Comparison of ENCODE assay signal across 8 cellular contexts in the genomic region with DNA sequence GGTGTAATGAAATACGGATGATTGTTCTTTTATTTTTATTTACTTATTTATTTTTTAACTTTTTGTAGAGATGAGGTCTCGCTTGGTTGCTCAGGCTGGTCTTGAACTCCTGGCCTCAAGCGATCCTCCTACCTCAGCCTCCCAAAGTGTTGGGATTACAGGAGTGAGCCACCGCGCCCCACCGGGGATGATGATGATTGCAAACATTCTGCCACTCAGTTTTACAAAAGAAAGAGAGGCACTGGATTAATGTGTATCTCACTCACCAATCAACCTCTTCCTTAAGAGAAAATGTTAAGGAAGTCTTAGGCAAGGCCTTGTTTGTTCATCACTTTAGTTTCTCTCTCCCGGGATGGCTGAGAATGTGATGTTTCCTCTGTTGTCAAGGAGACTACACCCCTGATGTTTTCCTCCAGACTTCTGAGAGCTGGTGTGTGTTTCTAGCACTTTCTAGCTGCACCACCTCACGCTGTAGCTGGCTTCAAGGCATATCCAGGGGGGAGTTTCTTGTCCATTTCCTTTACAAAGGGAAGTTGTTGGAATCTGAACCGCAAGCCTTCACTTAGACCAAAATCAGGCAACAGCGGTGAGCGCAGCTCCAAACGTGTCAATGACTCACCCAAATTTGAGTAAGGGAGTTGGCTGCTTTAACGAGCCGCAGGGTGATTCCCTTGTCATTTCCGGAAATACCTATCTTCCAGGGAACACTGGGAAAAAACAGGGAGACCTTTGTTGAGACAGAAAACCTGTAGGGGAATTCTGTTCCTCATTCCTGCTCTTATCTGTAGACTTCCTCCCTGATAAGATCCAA. TPM values are rescaled to one million over a fixed set of nuclear protein-coding genes. Genes with fewer than 3 reads are reported as not detected.
DNase-seq lines count a peak whose midpoint lies in the region; ATAC-seq, FAIRE-seq and TF ChIP-seq lines count a peak whose summit lies in the region.

No MANE protein-coding gene starts in this region.

- ATAC-seq in CD4-positive, alpha-beta T cell (ENCODE audit: poor library complexity) = peak; percentile 4
- no peak for ATAC-seq in GM19467 (IDR thresholded peaks at IDR 0.05; ENCODE audit: unreplicated experiment)

- H4K5ac ChIP-seq in mesendoderm (ENCODE audit: low read length) = no peak overlapping the region

- peaks cover 67% of the 10 kb centered on the region for H3K79me2 ChIP-seq in mesendoderm (ENCODE audit: control insufficient read depth, insufficient read depth, low read length)

- peak overlapping the region; percentile 98 for H3K27ac ChIP-seq in CD4-positive, alpha-beta T cell (ENCODE audit: low read depth, low read length)
- H3K27ac ChIP-seq in mesendoderm (ENCODE audit: low read depth, low read length) = peak overlapping the region; percentile 76
- peak overlapping the region; percentile 87 for H3K27ac ChIP-seq in stomach smooth muscle (ENCODE audit: low read length)

- peak overlapping the region; percentile 100 for H3K9ac ChIP-seq in mesendoderm (ENCODE audit: low read length)
- peak overlapping the region; percentile 89 to 92 for H3K9ac ChIP-seq in stomach smooth muscle (ENCODE audit: low read length in 2 of 2)

- no peak for TF ChIP-seq CTCF in CD4-positive, alpha-beta T cell (IDR thresholded peaks at IDR 0.05)

- no peaks in the 10 kb centered on the region for H3K27me3 Mint-ChIP-seq in CD4-positive, alpha-beta T cell

- DNase-seq in CD4-positive, alpha-beta T cell = peak; percentile 27 to 62 (median 46)
- peak; percentile 99 for DNase-seq in M059J (ENCODE audit: low read depth)
- peak; percentile 62 for DNase-seq in activated CD4-positive, alpha-beta T cell treated with anti-CD3 and anti-CD28 coated beads, Interleukin-2, amount 50 U/mL, for 1 hour
- peak; percentile 64 for DNase-seq in effector CD4-positive, alpha-beta T cell
- peak; percentile 97 for DNase-seq in mesendoderm
- DNase-seq in GM12892 (ENCODE audit: insufficient read length) = no peak

- H3K79me1 ChIP-seq in mesendoderm (ENCODE audit: low read length) = peaks cover 1% of the 10 kb centered on the region

- H3K9me3 ChIP-seq in CD4-positive, alpha-beta T cell (ENCODE audit: control insufficient read depth, low read length) = no peaks in the 10 kb centered on the region
- no peaks in the 10 kb centered on the region for H3K9me3 ChIP-seq in stomach smooth muscle (ENCODE audit: control insufficient read depth in 2 of 2, low read length in 2 of 2)

- H2BK120ac ChIP-seq in mesendoderm (ENCODE audit: low read depth, low read length) = no peak overlapping the region

- H2AK5ac ChIP-seq in mesendoderm (ENCODE audit: low read length) = no peak overlapping the region

- peak overlapping the region; percentile 99 for H3K4me2 ChIP-seq in mesendoderm (ENCODE audit: low read length)

- H2BK15ac ChIP-seq in mesendoderm (replicated peaks; ENCODE audit: low read depth) = no peak overlapping the region

- POLR2A ChIA-PET in CD4-positive, alpha-beta T cell (lab: Charles Lee) = interaction anchor here (0.9 to 2.1 kb wide), 3 partner anchors 43 to 131 kb away, joined by 3 to 9 read pairs (median 8); partner anchors contain the start of gene SMARCA4

- no peak overlapping the region for H4K8ac ChIP-seq in mesendoderm (ENCODE audit: low read depth, low read length)

- H3K36me3 Mint-ChIP-seq in CD4-positive, alpha-beta T cell (ENCODE audit: low read depth) = peaks cover 22% of the 10 kb centered on the region

- H2BK5ac ChIP-seq in mesendoderm (ENCODE audit: low read length) = peak overlapping the region; percentile 70

- H3K4me1 Mint-ChIP-seq in CD4-positive, alpha-beta T cell (ENCODE audit: low read depth) = peaks cover 60% of the 10 kb centered on the region

- H3K4ac ChIP-seq in mesendoderm (ENCODE audit: low read depth, low read length) = no peak overlapping the region

- H3K23ac ChIP-seq in mesendoderm (ENCODE audit: low read length) = peak overlapping the region; percentile 91

- peaks cover 7% of the 10 kb centered on the region for H3K4me1 ChIP-seq in mesendoderm (ENCODE audit: control insufficient read depth, low read depth, low read length)
- peaks cover 36% of the 10 kb centered on the region for H3K4me1 ChIP-seq in stomach smooth muscle (ENCODE audit: control insufficient read depth, insufficient read depth, low read length)

- H3K4me3 ChIP-seq in mesendoderm (ENCODE audit: low read length) = peak overlapping the region; percentile 92
- H3K4me3 ChIP-seq in stomach smooth muscle (ENCODE audit: low read length in 2 of 2) = peak overlapping the region; percentile 81 to 92

- peak overlapping the region; percentile 97 for H3K56ac ChIP-seq in mesendoderm (ENCODE audit: low read length)

- H3K4me3 Mint-ChIP-seq in CD4-positive, alpha-beta T cell = peak overlapping the region; percentile 77

- H3K27ac Mint-ChIP-seq in CD4-positive, alpha-beta T cell = peak overlapping the region; percentile 92

- no peak for TF ChIP-seq POLR2A in GM12892 (IDR thresholded peaks at IDR 0.05; ENCODE audit: low read depth, low read length)

- no peak for FAIRE-seq in GM12892 (lab: Jason Lieb, UNC)

- H3K18ac ChIP-seq in mesendoderm (ENCODE audit: low read length) = no peak overlapping the region

- WGBS in mesendoderm (ENCODE audit: extremely low coverage, insufficient coverage, low lambda C conversion rate) = no CpG with 5 or more reads among the region's 15 CpGs

- H3K9me3 Mint-ChIP-seq in CD4-positive, alpha-beta T cell = peaks cover 2% of the 10 kb centered on the region

- peaks cover 14% of the 10 kb centered on the region for H3K36me3 ChIP-seq in mesendoderm (ENCODE audit: control insufficient read depth, insufficient read depth, low read length)
- H3K36me3 ChIP-seq in stomach smooth muscle (ENCODE audit: control insufficient read depth in 2 of 2, insufficient read depth in 2 of 2, low read length in 2 of 2) = no peaks in the 10 kb centered on the region

- CTCF ChIA-PET in CD4-positive, alpha-beta T cell (lab: Charles Lee) = interaction anchor here (2.0 to 3.9 kb wide), 2 partner anchors 34 to 56 kb away, joined by 9 to 15 read pairs; no protein-coding TSS in a partner anchor

- H3K27me3 ChIP-seq in CD4-positive, alpha-beta T cell (ENCODE audit: control insufficient read depth, insufficient read depth, low read length) = no peaks in the 10 kb centered on the region
- H3K27me3 ChIP-seq in mesendoderm (ENCODE audit: insufficient read depth, low read length, poor library complexity) (no peaks in the 10 kb centered on the region), stomach smooth muscle (ENCODE audit: control insufficient read depth in 1 of 2, insufficient read depth in 2 of 2, low read length in 2 of 2) (peaks cover 0 to 2% of the 10 kb centered on the region in 2 donors)

- intact Hi-C loops in CD4-positive, alpha-beta T cell (cut with DNase I, micrococcal nuclease) = loop anchor here (2.0 to 10.0 kb wide), 3 partner anchors 36 to 131 kb away; partner anchors contain the start of gene SMARCA4 (in 2 of the 2)

RNA-seq across cellular contexts. Expression of gene LDLR, which starts 2.3 kb away (rescaled TPM):
- total RNA-seq in CD4-positive, alpha-beta T cell = 10 to 100 TPM; 32.5 to 34.0 TPM
- 65.7 and 89.0 TPM in 2 replicates for total RNA-seq in M059J (2014; rRNA removed; shearing (Covaris generic))
- 65.4 TPM for polyA plus RNA-seq in mesendoderm (2013, experiment 1 of 2)
- 68.0 TPM for polyA plus RNA-seq in mesendoderm (2013, experiment 2 of 2)
- polyA plus RNA-seq in GM12892 (2012; ENCODE audit: missing spikeins) = 17.7 TPM
